In genomic region chr17:72613411-72614292, GRCh38 we compare ENCODE assay signal across 12 cellular contexts.
DNase-seq lines count a peak whose midpoint lies in the region; ATAC-seq and TF ChIP-seq lines count a peak whose summit lies in the region.
"Had no signal": no experiment of that assay in that cellular context is flagged by ENCODE, and none has a peak within 500 bp of the region (broad histone marks: within the 10 kb centered on the region; RNA-seq: fewer than 3 reads in every experiment).

No MANE protein-coding gene starts in this region.

- peaks cover 33% of the 10 kb centered on the region for H3K4me1 Mint-ChIP-seq in osteocyte (ENCODE audit: unreplicated experiment)

- no peaks in the 10 kb centered on the region for H3K9me3 Mint-ChIP-seq in osteocyte (ENCODE audit: unreplicated experiment)

- H3K27me3 ChIP-seq in vagina (no peaks in the 10 kb centered on the region), sigmoid colon (peaks cover 0 to 31% (median 5%) of the 10 kb centered on the region in 3 donors)
- H3K27me3 ChIP-seq: uterus had no signal

- H3K36me3 ChIP-seq in vagina (no peaks in the 10 kb centered on the region), sigmoid colon (no peaks in the 10 kb centered on the region)
- H3K36me3 ChIP-seq: uterus had no signal

- H3K4me3 ChIP-seq in epithelial cell of esophagus (ENCODE audit: low read length) (no peak overlapping the region), vagina (no peak overlapping the region), sigmoid colon (no peak overlapping the region)
- H3K4me3 ChIP-seq: uterus had no signal

- no peak overlapping the region for H3K27ac ChIP-seq in vagina
- H3K27ac ChIP-seq in sigmoid colon = peak overlapping the region in 1 of 4 donors; percentile 22
- H3K27ac ChIP-seq: uterus had no signal

- TF ChIP-seq EP300 in sigmoid colon (IDR thresholded peaks at IDR 0.05) = no peak

- no peaks in the 10 kb centered on the region for H3K27me3 Mint-ChIP-seq in osteocyte (ENCODE audit: unreplicated experiment)

- DNase-seq in GM04503 (ENCODE audit: low read depth) (peak; percentile 44), OCI-M1 (lab: John Stamatoyannopoulos, UW) (peak; percentile 59), epithelial cell of esophagus (ENCODE audit: low read depth) (peak; percentile 85), osteocyte (ENCODE audit: extremely low spot score, unreplicated experiment) (no peak), vagina (ENCODE audit: extremely low spot score in 2 of 2) (no peak), sigmoid colon (no peak), NK-92 (lab: John Stamatoyannopoulos, UW; ENCODE audit: unreplicated experiment) (no peak)
- DNase-seq: effector memory CD8-positive, alpha-beta T cell; NCI-H1436; uterus had no signal

- H3K4me1 ChIP-seq in vagina = peaks cover 30% of the 10 kb centered on the region
- no peaks in the 10 kb centered on the region for H3K4me1 ChIP-seq in sigmoid colon
- H3K4me1 ChIP-seq: uterus had no signal

- H3K36me3 Mint-ChIP-seq in osteocyte (ENCODE audit: unreplicated experiment) = no peaks in the 10 kb centered on the region

- H3K27ac Mint-ChIP-seq in osteocyte (ENCODE audit: unreplicated experiment) = peak overlapping the region; percentile 78
- H3K27ac Mint-ChIP-seq: effector memory CD8-positive, alpha-beta T cell; T-helper 1 cell treated with Interleukin-12 subunit alpha and Interleukin-12 subunit beta and Interleukin-4 antibody, amounts not matched to agents 30 μg/mL and 1 μg/mL, for 36 hours had no signal

- H3K9me3 ChIP-seq in vagina = no peaks in the 10 kb centered on the region
- H3K9me3 ChIP-seq in sigmoid colon = peaks cover 0 to under 1% (median 0%) of the 10 kb centered on the region in 4 donors
- H3K9me3 ChIP-seq: uterus had no signal

- 73 to 81% methylated on average over 10 of the region's 10 CpGs for WGBS in sigmoid colon, 2 donors

- no peak overlapping the region for H3K4me3 Mint-ChIP-seq in osteocyte (ENCODE audit: unreplicated experiment)
- H3K4me3 Mint-ChIP-seq: effector memory CD8-positive, alpha-beta T cell; T-helper 1 cell treated with Interleukin-12 subunit alpha and Interleukin-12 subunit beta and Interleukin-4 antibody, amounts not matched to agents 30 μg/mL and 1 μg/mL, for 36 hours had no signal

- no peak for ATAC-seq in HG03159 (IDR thresholded peaks at IDR 0.05; ENCODE audit: unreplicated experiment)
- ATAC-seq: effector memory CD8-positive, alpha-beta T cell had no signal

- TF ChIP-seq CTCF in epithelial cell of esophagus (IDR thresholded peaks at IDR 0.05; ENCODE audit: insufficient read depth, low read depth, low read length, missing control alignments) (no peak), osteocyte (IDR thresholded peaks at IDR 0.05) (no peak), vagina (IDR thresholded peaks at IDR 0.05) (no peak), sigmoid colon (IDR thresholded peaks at IDR 0.05) (no peak)

- intact Hi-C loops in vagina (cut with DNase I) = no loop called here
- intact Hi-C loops in sigmoid colon (cut with DNase I) = no loop called here

- TF ChIP-seq POLR2A in vagina (IDR thresholded peaks at IDR 0.05) = no peak
- TF ChIP-seq POLR2A in sigmoid colon (IDR thresholded peaks at IDR 0.05) = no peak

Comparison
In these comparisons a context has a peak if more than half of its experiments do, and no peak if none do; other contexts are left out.
1. DNase-seq: peak in GM04503 (single experiment), OCI-M1 (single experiment) and epithelial cell of esophagus (single experiment); none in osteocyte (single experiment), vagina (0 of 2), sigmoid colon (single experiment) and NK-92 (single experiment).